Comparison of ENCODE assay signal across 23 cellular contexts in the genomic region with DNA sequence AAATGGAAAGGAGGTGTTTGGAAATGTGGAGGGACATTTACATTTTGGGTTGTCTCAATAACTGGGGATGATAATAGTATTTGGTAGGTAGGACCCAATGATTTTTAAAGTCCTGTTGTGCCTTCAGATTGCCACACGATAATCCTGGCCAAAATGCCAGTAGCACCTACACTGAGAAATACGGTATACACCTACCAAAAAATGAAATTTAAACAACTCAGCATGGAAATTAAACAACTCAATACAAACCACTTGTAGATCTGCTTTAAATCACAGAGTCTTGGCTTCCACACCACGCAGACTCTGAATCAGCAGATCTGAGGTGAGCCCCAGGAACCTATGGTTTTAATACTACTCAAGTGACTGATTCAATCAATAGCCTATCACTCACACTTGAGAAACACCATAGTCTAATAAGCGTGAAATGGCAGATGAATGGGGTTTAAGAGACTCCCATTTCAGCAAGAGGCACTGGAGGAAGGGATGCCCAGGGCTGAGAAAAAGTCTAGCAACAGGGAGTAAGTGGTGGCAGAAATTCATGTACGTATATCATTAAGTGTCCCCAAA. TPM values are rescaled to one million over a fixed set of nuclear protein-coding genes. Genes with fewer than 3 reads are reported as not detected.
DNase-seq lines count a peak whose midpoint lies in the region; ATAC-seq, FAIRE-seq and TF ChIP-seq lines count a peak whose summit lies in the region.
"Had no signal": no experiment of that assay in that cellular context is flagged by ENCODE, and none has a peak within 500 bp of the region (broad histone marks: within the 10 kb centered on the region; RNA-seq: fewer than 3 reads in every experiment).

No MANE protein-coding gene starts in this region.

- H3K4me2 ChIP-seq in H1 (ENCODE audit: insufficient read depth in 1 of 2, low read depth in 2 of 2, low read length in 2 of 2) = no peak overlapping the region
- H3K4me2 ChIP-seq: GM23338, KMS-11 had no signal

- no peak overlapping the region for H2BK15ac ChIP-seq in H1 (ENCODE audit: low read length)

- H3K14ac ChIP-seq in H1 (ENCODE audit: insufficient read length) = no peak overlapping the region

- H3K23me2 ChIP-seq in H1 (ENCODE audit: low read depth, low read length) = no peaks in the 10 kb centered on the region

- H2BK12ac ChIP-seq in H1 (ENCODE audit: low read depth, low read length) = no peak overlapping the region

- H3K27ac ChIP-seq in HEK293 (ENCODE audit: extremely low read depth, low read depth, low read length) = no peak overlapping the region
- no peak overlapping the region for H3K27ac ChIP-seq in H1 (ENCODE audit: low read depth, low read length)
- peak overlapping the region; percentile 19 to 36 (median 26) for H3K27ac ChIP-seq in gastrocnemius medialis
- H3K27ac ChIP-seq: KMS-11 had no signal

- POLR2A ChIA-PET in activated CD4-positive, alpha-beta T cell treated with anti-CD3 and anti-CD28 coated beads for 36 hours (lab: Charles Lee) = no interaction called here
- POLR2A ChIA-PET in HEK293 (lab: Yijun Ruan, JAX) (no interaction called here), H1 (lab: Charles Lee; ENCODE audit: partially characterized antibody) (no interaction called here)

- no peak overlapping the region for H2AFZ ChIP-seq in H1 (ENCODE audit: low read length)
- H2AFZ ChIP-seq: GM23338 had no signal

- peaks cover 11% of the 10 kb centered on the region for H3K36me3 Mint-ChIP-seq in activated CD4-positive, alpha-beta T cell treated with anti-CD3 and anti-CD28 coated beads for 36 hours (ENCODE audit: low read depth)

- H3K27ac Mint-ChIP-seq in activated CD4-positive, alpha-beta T cell treated with anti-CD3 and anti-CD28 coated beads for 36 hours = no peak overlapping the region
- H3K27ac Mint-ChIP-seq: B cell; CD4-positive, CD25-positive, alpha-beta regulatory T cell had no signal

- H3K4me1 ChIP-seq in HEK293 (ENCODE audit: control insufficient read depth, insufficient read depth, low read length) (peaks cover 19% of the 10 kb centered on the region), H1 (replicated peaks in 1 of 4; ENCODE audit: control insufficient read depth in 3 of 4, insufficient read depth in 4 of 4, low read length in 3 of 4) (peaks cover 2 to 3% (median 3%) of the 10 kb centered on the region in 4 experiments; a peak in 3 of 7 replicates), gastrocnemius medialis (peaks cover 58% of the 10 kb centered on the region in 2 donors)

- peak; percentile 22 for DNase-seq in activated CD4-positive, alpha-beta T cell treated with anti-CD3 and anti-CD28 coated beads for 36 hours
- no peak for DNase-seq in activated CD4-positive, alpha-beta T cell treated with anti-CD3 and anti-CD28 coated beads, Interleukin-2, amount 50 U/mL, for 48 hours
- DNase-seq in H1 (ENCODE audit: low read depth in 1 of 2, low spot score in 2 of 2) (no peak), gastrocnemius medialis (no peak), LoVo (ENCODE audit: low spot score) (no peak), T-helper 1 cell (no peak)
- no peak for DNase-seq in activated effector memory CD4-positive, alpha-beta T cell treated with anti-CD3 and anti-CD28 coated beads, Interleukin-2, amount 50 U/mL, for 16 hours
- DNase-seq: 8988T; CD4-positive, CD25-positive, alpha-beta regulatory T cell; DMS153; NCI-H1417; NCI-H187; NCI-H2227 treated with DMSO at 0.1 percent for 48 hours; NCI-H510A treated with DMSO at 0.1 percent for 48 hours; NCI-H774; PC-3; RPMI8226; SHP77 treated with DMSO at 0.1 percent for 48 hours had no signal

- H3K23ac ChIP-seq in H1 (ENCODE audit: insufficient read length) = no peak overlapping the region

- H3K36me3 ChIP-seq in HEK293 (ENCODE audit: control insufficient read depth in 2 of 2, insufficient read depth in 1 of 2, low read length in 2 of 2) (no peaks in the 10 kb centered on the region), H1 (ENCODE audit: control insufficient read depth in 2 of 4, insufficient read depth in 4 of 4, low read length in 3 of 4) (no peaks in the 10 kb centered on the region; a peak in 1 of 8 replicates), gastrocnemius medialis (no peaks in the 10 kb centered on the region)

- H4K5ac ChIP-seq in H1 (ENCODE audit: insufficient read length, low read depth, low read length) = no peak overlapping the region

- H3K27me3 ChIP-seq in H1 (replicated peaks in 1 of 4; ENCODE audit: control insufficient read depth in 3 of 4, extremely low read depth in 1 of 4, insufficient read depth in 3 of 4, low read length in 3 of 4) = no peaks in the 10 kb centered on the region
- no peaks in the 10 kb centered on the region for H3K27me3 ChIP-seq in gastrocnemius medialis

- TF ChIP-seq CTCF in HEK293 (tag by site-specific recombination; IDR thresholded peaks at IDR 0.05) (no peak), H1 (IDR thresholded peaks at IDR 0.05; ENCODE audit: control extremely low read depth in 1 of 3, insufficient read depth in 1 of 3, low read depth in 1 of 3, low read length in 3 of 3) (no peak), gastrocnemius medialis (IDR thresholded peaks at IDR 0.05 in 4 of 5, conservative IDR thresholded peaks at IDR 0.05 in 1 of 5) (no peak)

- in situ Hi-C loops in gastrocnemius medialis (cut with MboI; ENCODE audit: low sequenced_read_pairs in 4 of 4) = no loop called here

- 81% methylated on average over 5 of the region's 5 CpGs; no CpG with 5 or more reads in 1 of the 2 experiments for WGBS in H1 (ENCODE audit: extremely low coverage in 1 of 2, insufficient coverage in 1 of 2, insufficient read length in 1 of 2, insufficient replicate concordance in 2 of 2, low coverage in 1 of 2, low lambda C conversion rate in 2 of 2, missing lambda C conversion rate in 1 of 2), 2 experiments

- H3K79me2 ChIP-seq in H1 (ENCODE audit: control insufficient read depth in 1 of 2, insufficient read depth in 2 of 2, low read length in 2 of 2) = peaks cover 3 to 90% of the 10 kb centered on the region in 2 experiments; a peak in 3 of 4 replicates

- intact Hi-C loops in activated CD4-positive, alpha-beta T cell treated with anti-CD3 and anti-CD28 coated beads for 36 hours (cut with DNase I, micrococcal nuclease) = no loop called here
- intact Hi-C loops in gastrocnemius medialis (cut with DNase I; ENCODE audit: low total_unique reads) = no loop called here

- H4K8ac ChIP-seq in H1 (ENCODE audit: extremely low read depth, insufficient read depth, low read length) = no peak overlapping the region

- peaks cover 2% of the 10 kb centered on the region; the same call in 1 of the 2 replicates for H3K79me1 ChIP-seq in H1 (ENCODE audit: low read depth, low read length)

- no peaks in the 10 kb centered on the region for H3K27me3 Mint-ChIP-seq in activated CD4-positive, alpha-beta T cell treated with anti-CD3 and anti-CD28 coated beads for 36 hours
- H3K27me3 Mint-ChIP-seq: B cell; CD4-positive, CD25-positive, alpha-beta regulatory T cell had no signal

- H3K56ac ChIP-seq in H1 (replicated peaks; ENCODE audit: insufficient read length, low read depth, low read length) = no peak overlapping the region

- TF ChIP-seq POLR2A in H1 (IDR thresholded peaks at IDR 0.05; ENCODE audit: control extremely low read depth in 1 of 2, low read depth in 2 of 2, low read length in 2 of 2) (no peak), gastrocnemius medialis (IDR thresholded peaks at IDR 0.05) (no peak)

- peak; percentile 57 for ATAC-seq in activated CD4-positive, alpha-beta T cell treated with anti-CD3 and anti-CD28 coated beads for 36 hours
- ATAC-seq in gastrocnemius medialis = no peak
- ATAC-seq: GM23338, PC-3 had no signal

- H3K4me3 Mint-ChIP-seq in activated CD4-positive, alpha-beta T cell treated with anti-CD3 and anti-CD28 coated beads for 36 hours = no peak overlapping the region
- H3K4me3 Mint-ChIP-seq: B cell; CD4-positive, CD25-positive, alpha-beta regulatory T cell; GM23338 had no signal

- no peaks in the 10 kb centered on the region for H3K9me3 Mint-ChIP-seq in activated CD4-positive, alpha-beta T cell treated with anti-CD3 and anti-CD28 coated beads for 36 hours (ENCODE audit: low read depth)

- no peak for FAIRE-seq in H1 (lab: Jason Lieb, UNC)
- FAIRE-seq: GM12891 had no signal

- no peak overlapping the region for H3K9ac ChIP-seq in H1 (replicated peaks in 1 of 4; ENCODE audit: extremely low read depth in 1 of 4, low read depth in 3 of 4, low read length in 3 of 4)
- H3K9ac ChIP-seq: KMS-11 had no signal

- H3K9me3 ChIP-seq in HEK293 (ENCODE audit: control insufficient read depth, insufficient read depth, low read depth, low read length) = no peaks in the 10 kb centered on the region
- no peaks in the 10 kb centered on the region for H3K9me3 ChIP-seq in H1 (ENCODE audit: insufficient read depth in 2 of 2, low read depth in 1 of 2, low read length in 1 of 2)
- no peaks in the 10 kb centered on the region for H3K9me3 ChIP-seq in gastrocnemius medialis

- H2BK120ac ChIP-seq in H1 (replicated peaks; ENCODE audit: low read depth, low read length) = no peak overlapping the region

- no peak overlapping the region for H2AK5ac ChIP-seq in H1 (ENCODE audit: low read depth, low read length)

- H3K18ac ChIP-seq in H1 (ENCODE audit: extremely low read depth, low read length) = no peak overlapping the region

- H3K4ac ChIP-seq in H1 (replicated peaks; ENCODE audit: insufficient read length, low read depth, low read length) = no peak overlapping the region

- no peak overlapping the region for H2BK20ac ChIP-seq in H1 (ENCODE audit: low read length)

- no peak for TF ChIP-seq EP300 in H1 (IDR thresholded peaks at IDR 0.05; ENCODE audit: borderline replicate concordance in 1 of 2, low read depth in 2 of 2, low read length in 2 of 2)

- no peak for TF ChIP-seq RAD21 in H1 (IDR thresholded peaks at IDR 0.05 in 1 of 2, conservative IDR thresholded peaks at IDR 0.05 in 1 of 2; ENCODE audit: low read depth in 2 of 2, low read length in 2 of 2)

- no peak overlapping the region for H3K4me3 ChIP-seq in HEK293 (ENCODE audit: low read depth, low read length)
- no peak overlapping the region for H3K4me3 ChIP-seq in H1 (ENCODE audit: extremely low read depth in 1 of 4, insufficient read depth in 2 of 4, low read depth in 3 of 4, low read length in 4 of 4)
- no peak overlapping the region for H3K4me3 ChIP-seq in gastrocnemius medialis
- H3K4me3 ChIP-seq: GM23338 had no signal

- peaks cover 27% of the 10 kb centered on the region for H3K4me1 Mint-ChIP-seq in activated CD4-positive, alpha-beta T cell treated with anti-CD3 and anti-CD28 coated beads for 36 hours
- H3K4me1 Mint-ChIP-seq: B cell had no signal

- CTCF ChIA-PET in activated CD4-positive, alpha-beta T cell treated with anti-CD3 and anti-CD28 coated beads for 36 hours (lab: Charles Lee) = no interaction called here
- CTCF ChIA-PET in HEK293 (lab: Yijun Ruan, JAX) (no interaction called here), H1 (lab: Charles Lee; ENCODE audit: partially characterized antibody) (no interaction called here)

- no peak overlapping the region for H2BK5ac ChIP-seq in H1 (ENCODE audit: low read depth, low read length)

- H4K91ac ChIP-seq in H1 (replicated peaks; ENCODE audit: insufficient read length, low read length) = no peak overlapping the region

- no peaks in the 10 kb centered on the region for H4K20me1 ChIP-seq in H1 (replicated peaks in 1 of 2; ENCODE audit: control insufficient read depth in 1 of 2, insufficient read depth in 2 of 2, low read length in 2 of 2)

RNA-seq across cellular contexts. Expression of a gene that starts 46.9 kb away (rescaled TPM):
- total RNA-seq in activated CD4-positive, alpha-beta T cell treated with anti-CD3 and anti-CD28 coated beads for 36 hours = 10 to 100 TPM in 1 of 2 experiments, 1 to 10 TPM in 1; 8.1 to 11.8 TPM
- total RNA-seq in H1 (2021; fragmentation: NEBNext Ultra II Directional; extraction: Animal tissue kit (Norgen Biotek cat#: 25700)) = 63.0 and 70.8 TPM in 2 replicates
- 6.5 and 11.4 TPM in 2 replicates for polyA plus RNA-seq in H1 (2011; rRNA removed)
- polyA plus RNA-seq in H1 (2011; cell fraction: cytosol; rRNA removed) = 15.2 TPM
- polyA plus RNA-seq in H1 (2011; cell fraction: nucleus; rRNA removed) = 8.8 TPM
- polyA plus RNA-seq in H1 (2012, experiment 1 of 2) = 10.3 to 26.4 TPM (median 13.9 TPM) in 4 replicates
- 1.4 TPM for polyA plus RNA-seq in H1 (2012, experiment 2 of 2)
- polyA plus RNA-seq in H1 (2013, experiment 1 of 2) = 20.4 TPM
- 20.5 TPM for polyA plus RNA-seq in H1 (2013, experiment 2 of 2)
- polyA minus RNA-seq in H1 (2011; rRNA and poly(A)+ RNA removed) = 15.3 and 26.3 TPM in 2 replicates
- polyA minus RNA-seq in H1 (2011; cell fraction: cytosol; rRNA and poly(A)+ RNA removed) = 14.1 TPM
- polyA minus RNA-seq in H1 (2011; cell fraction: nucleus; rRNA and poly(A)+ RNA removed) = 47.5 TPM
- total RNA-seq in gastrocnemius medialis = 10 to 100 TPM; 23.0 to 52.1 (median 31.8) TPM

Comparison
In these comparisons a context has a peak if more than half of its experiments do, and no peak if none do; other contexts are left out.
1. H3K27ac ChIP-seq: peak in gastrocnemius medialis (4 of 4); none in HEK293 (single experiment) and H1 (single experiment).